17 cellular contexts compared by ENCODE assay signal in genomic region chr5:115096034-115096769, GRCh38.
DNase-seq lines count a peak whose midpoint lies in the region; ATAC-seq, FAIRE-seq and TF ChIP-seq lines count a peak whose summit lies in the region.
"Had no signal": no experiment of that assay in that cellular context is flagged by ENCODE, and none has a peak within 500 bp of the region (broad histone marks: within the 10 kb centered on the region; RNA-seq: fewer than 3 reads in every experiment).

No MANE protein-coding gene starts in this region.

- H3K9me3 Mint-ChIP-seq in WTC11, result peaks cover 6% of the 10 kb centered on the region
- no peaks in the 10 kb centered on the region for H3K9me3 Mint-ChIP-seq in T-helper 2 cell treated with Interferon-gamma antibody and Interleukin-4, amounts not matched to agents 5 μg/mL and 100 μg/mL, for 36 hours
- H3K9me3 Mint-ChIP-seq: activated CD4-positive, alpha-beta T cell treated with anti-CD3 and anti-CD28 coated beads, Interleukin-2, amount 10 ng/mL, durations not matched to agents 24 days and 14 days; stimulated activated effector memory CD8-positive, alpha-beta T cell treated with anti-CD3 and anti-CD28 coated beads, Interleukin-12 subunit alpha, Interleukin-12 subunit beta, amount 100 ng/mL, for 72 hours had no signal

- no peak for FAIRE-seq in H54 (lab: Jason Lieb, UNC)
- FAIRE-seq: urothelium cell line had no signal

- TF ChIP-seq POLR2A in H54 (IDR thresholded peaks at IDR 0.05; ENCODE audit: low read depth, low read length), result no peak

- CTCF ChIA-PET in WTC11 (lab: Charles Lee), result interaction anchor here (0.6 to 2.8 kb wide), 12 partner anchors 8 to 1414 kb away, joined by 3 to 18 read pairs (median 4); no protein-coding TSS in a partner anchor

- POLR2A ChIA-PET in WTC11 (lab: Charles Lee), result interaction anchor here (0.7 kb wide), 1 partner anchor 411 kb away, joined by 3 read pairs; no protein-coding TSS in a partner anchor

- H3K9me3 ChIP-seq in HUES6 (ENCODE audit: control insufficient read depth, insufficient read depth, low read depth, low read length), result no peaks in the 10 kb centered on the region

- no peak overlapping the region for H3K4me3 ChIP-seq in HUES6 (ENCODE audit: low read depth, low read length)
- no peak overlapping the region for H3K4me3 ChIP-seq in coronary artery

- peaks cover 60% of the 10 kb centered on the region for H3K4me1 Mint-ChIP-seq in WTC11
- no peaks in the 10 kb centered on the region for H3K4me1 Mint-ChIP-seq in T-helper 2 cell treated with Interferon-gamma antibody and Interleukin-4, amounts not matched to agents 5 μg/mL and 100 μg/mL, for 36 hours (ENCODE audit: low read depth)
- H3K4me1 Mint-ChIP-seq: stimulated activated effector memory CD8-positive, alpha-beta T cell treated with anti-CD3 and anti-CD28 coated beads, Interleukin-12 subunit alpha, Interleukin-12 subunit beta, amount 100 ng/mL, for 72 hours had no signal

- no peaks in the 10 kb centered on the region for H3K36me3 ChIP-seq in HUES6 (ENCODE audit: control insufficient read depth, insufficient read depth, low read length)

- H3K27me3 ChIP-seq in HUES6 (ENCODE audit: control insufficient read depth, insufficient read depth, low read length), result no peaks in the 10 kb centered on the region

- H3K27ac ChIP-seq in HUES6 (ENCODE audit: low read depth, low read length) (no peak overlapping the region), coronary artery (no peak overlapping the region)
- H3K27ac ChIP-seq: KMS-11 had no signal

- no peak for TF ChIP-seq CTCF in WTC11 (IDR thresholded peaks at IDR 0.05)
- TF ChIP-seq CTCF in coronary artery (IDR thresholded peaks at IDR 0.05), result no peak

- no peaks in the 10 kb centered on the region; the same call in none of the 2 replicates for H3K27me3 Mint-ChIP-seq in WTC11 (ENCODE audit: low read depth)
- H3K27me3 Mint-ChIP-seq in T-helper 2 cell treated with Interferon-gamma antibody and Interleukin-4, amounts not matched to agents 5 μg/mL and 100 μg/mL, for 36 hours (ENCODE audit: low read depth), result peaks cover 26% of the 10 kb centered on the region
- H3K27me3 Mint-ChIP-seq: progenitor cell of endocrine pancreas had no signal

- peaks cover 33% of the 10 kb centered on the region for H3K4me1 ChIP-seq in HUES6 (ENCODE audit: control insufficient read depth, insufficient read depth, low read length)

- ATAC-seq in WTC11, result peak; percentile 56
- ATAC-seq: stimulated activated effector memory CD8-positive, alpha-beta T cell treated with anti-CD3 and anti-CD28 coated beads, Interleukin-12 subunit alpha, Interleukin-12 subunit beta, amount 100 ng/mL, for 72 hours had no signal

- H3K36me3 Mint-ChIP-seq in WTC11, result peaks cover 8% of the 10 kb centered on the region
- H3K36me3 Mint-ChIP-seq in T-helper 2 cell treated with Interferon-gamma antibody and Interleukin-4, amounts not matched to agents 5 μg/mL and 100 μg/mL, for 36 hours (ENCODE audit: low read depth), result no peaks in the 10 kb centered on the region
- H3K36me3 Mint-ChIP-seq: stimulated activated effector memory CD8-positive, alpha-beta T cell treated with anti-CD3 and anti-CD28 coated beads, Interleukin-12 subunit alpha, Interleukin-12 subunit beta, amount 100 ng/mL, for 72 hours had no signal

- DNase-seq in Ammon's horn (ENCODE audit: low spot score) (peak; percentile 82), WTC11 (ENCODE audit: low spot score) (no peak), iPS-NIHi7 (ENCODE audit: extremely low spot score) (peak; percentile 29), coronary artery (ENCODE audit: low spot score) (no peak), SIG-M5 (lab: John Stamatoyannopoulos, UW) (no peak), H54 (ENCODE audit: insufficient read length, low spot score) (no peak)
- DNase-seq in T-helper 2 cell treated with Interferon-gamma antibody and Interleukin-4, amounts not matched to agents 5 μg/mL and 100 μg/mL, for 36 hours (ENCODE audit: low spot score), result no peak
- DNase-seq: activated CD4-positive, alpha-beta T cell treated with anti-CD3 and anti-CD28 coated beads, Interleukin-2, amount 10 ng/mL, durations not matched to agents 24 days and 14 days; activated T-cell treated with anti-CD3 and anti-CD28 coated beads, Interleukin-2, amount 50 U/mL, for 48 hours; dermis blood vessel endothelial cell; NCI-H2029 treated with DMSO at 0.1 percent for 48 hours; stimulated activated CD4-positive, alpha-beta T cell treated with anti-CD3 and anti-CD28 coated beads, Interleukin-2, amount 100 ng/mL, for 48 hours had no signal

- H3K4me3 Mint-ChIP-seq in WTC11, result no peak overlapping the region
- H3K4me3 Mint-ChIP-seq in T-helper 2 cell treated with Interferon-gamma antibody and Interleukin-4, amounts not matched to agents 5 μg/mL and 100 μg/mL, for 36 hours, result no peak overlapping the region
- H3K4me3 Mint-ChIP-seq: activated CD4-positive, alpha-beta T cell treated with anti-CD3 and anti-CD28 coated beads, Interleukin-2, amount 10 ng/mL, durations not matched to agents 24 days and 14 days; stimulated activated effector memory CD8-positive, alpha-beta T cell treated with anti-CD3 and anti-CD28 coated beads, Interleukin-12 subunit alpha, Interleukin-12 subunit beta, amount 100 ng/mL, for 72 hours had no signal

- peak overlapping the region; percentile 32 for H3K9ac ChIP-seq in HUES6 (ENCODE audit: low read length)
- H3K9ac ChIP-seq: KMS-11 had no signal

- no peak overlapping the region; the same call in 1 of the 2 replicates for H3K27ac Mint-ChIP-seq in WTC11
- no peak overlapping the region for H3K27ac Mint-ChIP-seq in T-helper 2 cell treated with Interferon-gamma antibody and Interleukin-4, amounts not matched to agents 5 μg/mL and 100 μg/mL, for 36 hours
- H3K27ac Mint-ChIP-seq: activated CD4-positive, alpha-beta T cell treated with anti-CD3 and anti-CD28 coated beads, Interleukin-2, amount 10 ng/mL, durations not matched to agents 24 days and 14 days; progenitor cell of endocrine pancreas; stimulated activated effector memory CD8-positive, alpha-beta T cell treated with anti-CD3 and anti-CD28 coated beads, Interleukin-12 subunit alpha, Interleukin-12 subunit beta, amount 100 ng/mL, for 72 hours had no signal

TF ChIP-seq in WTC11, 78 proteins besides CTCF, POLR2A, EP300 and RAD21 (continues in another document):
- TF ChIP-seq RELA (CRISPR knock-in tag; IDR thresholded peaks at IDR 0.05; ENCODE audit: borderline replicate concordance) (no peak), USF1 (CRISPR knock-in tag; IDR thresholded peaks at IDR 0.05) (no peak), EMX1 (CRISPR knock-in tag; IDR thresholded peaks at IDR 0.05) (no peak), ATF1 (CRISPR knock-in tag; IDR thresholded peaks at IDR 0.05) (no peak), KAT7 (CRISPR knock-in tag; IDR thresholded peaks at IDR 0.05; ENCODE audit: borderline replicate concordance) (no peak)
- TF ChIP-seq, protein P1, sequence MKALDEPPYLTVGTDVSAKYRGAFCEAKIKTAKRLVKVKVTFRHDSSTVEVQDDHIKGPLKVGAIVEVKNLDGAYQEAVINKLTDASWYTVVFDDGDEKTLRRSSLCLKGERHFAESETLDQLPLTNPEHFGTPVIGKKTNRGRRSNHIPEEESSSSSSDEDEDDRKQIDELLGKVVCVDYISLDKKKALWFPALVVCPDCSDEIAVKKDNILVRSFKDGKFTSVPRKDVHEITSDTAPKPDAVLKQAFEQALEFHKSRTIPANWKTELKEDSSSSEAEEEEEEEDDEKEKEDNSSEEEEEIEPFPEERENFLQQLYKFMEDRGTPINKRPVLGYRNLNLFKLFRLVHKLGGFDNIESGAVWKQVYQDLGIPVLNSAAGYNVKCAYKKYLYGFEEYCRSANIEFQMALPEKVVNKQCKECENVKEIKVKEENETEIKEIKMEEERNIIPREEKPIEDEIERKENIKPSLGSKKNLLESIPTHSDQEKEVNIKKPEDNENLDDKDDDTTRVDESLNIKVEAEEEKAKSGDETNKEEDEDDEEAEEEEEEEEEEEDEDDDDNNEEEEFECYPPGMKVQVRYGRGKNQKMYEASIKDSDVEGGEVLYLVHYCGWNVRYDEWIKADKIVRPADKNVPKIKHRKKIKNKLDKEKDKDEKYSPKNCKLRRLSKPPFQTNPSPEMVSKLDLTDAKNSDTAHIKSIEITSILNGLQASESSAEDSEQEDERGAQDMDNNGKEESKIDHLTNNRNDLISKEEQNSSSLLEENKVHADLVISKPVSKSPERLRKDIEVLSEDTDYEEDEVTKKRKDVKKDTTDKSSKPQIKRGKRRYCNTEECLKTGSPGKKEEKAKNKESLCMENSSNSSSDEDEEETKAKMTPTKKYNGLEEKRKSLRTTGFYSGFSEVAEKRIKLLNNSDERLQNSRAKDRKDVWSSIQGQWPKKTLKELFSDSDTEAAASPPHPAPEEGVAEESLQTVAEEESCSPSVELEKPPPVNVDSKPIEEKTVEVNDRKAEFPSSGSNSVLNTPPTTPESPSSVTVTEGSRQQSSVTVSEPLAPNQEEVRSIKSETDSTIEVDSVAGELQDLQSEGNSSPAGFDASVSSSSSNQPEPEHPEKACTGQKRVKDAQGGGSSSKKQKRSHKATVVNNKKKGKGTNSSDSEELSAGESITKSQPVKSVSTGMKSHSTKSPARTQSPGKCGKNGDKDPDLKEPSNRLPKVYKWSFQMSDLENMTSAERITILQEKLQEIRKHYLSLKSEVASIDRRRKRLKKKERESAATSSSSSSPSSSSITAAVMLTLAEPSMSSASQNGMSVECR (CRISPR knock-in tag; IDR thresholded peaks at IDR 0.05; ENCODE audit: borderline replicate concordance), result no peak
- TF ChIP-seq, protein P2, sequence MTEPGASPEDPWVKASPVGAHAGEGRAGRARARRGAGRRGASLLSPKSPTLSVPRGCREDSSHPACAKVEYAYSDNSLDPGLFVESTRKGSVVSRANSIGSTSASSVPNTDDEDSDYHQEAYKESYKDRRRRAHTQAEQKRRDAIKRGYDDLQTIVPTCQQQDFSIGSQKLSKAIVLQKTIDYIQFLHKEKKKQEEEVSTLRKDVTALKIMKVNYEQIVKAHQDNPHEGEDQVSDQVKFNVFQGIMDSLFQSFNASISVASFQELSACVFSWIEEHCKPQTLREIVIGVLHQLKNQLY (CRISPR knock-in tag; IDR thresholded peaks at IDR 0.05), result no peak

Comparison
In these comparisons a context has a peak if more than half of its experiments do, and no peak if none do; other contexts are left out.
1. DNase-seq: peak in Ammon's horn (single experiment) and iPS-NIHi7 (single experiment); none in WTC11 (single experiment), T-helper 2 cell treated with Interferon-gamma antibody and Interleukin-4, amounts not matched to agents 5 μg/mL and 100 μg/mL, for 36 hours (single experiment), coronary artery (single experiment), SIG-M5 (single experiment) and H54 (single experiment).